Comparison of ENCODE assay signal across 20 cellular contexts in the genomic region with DNA sequence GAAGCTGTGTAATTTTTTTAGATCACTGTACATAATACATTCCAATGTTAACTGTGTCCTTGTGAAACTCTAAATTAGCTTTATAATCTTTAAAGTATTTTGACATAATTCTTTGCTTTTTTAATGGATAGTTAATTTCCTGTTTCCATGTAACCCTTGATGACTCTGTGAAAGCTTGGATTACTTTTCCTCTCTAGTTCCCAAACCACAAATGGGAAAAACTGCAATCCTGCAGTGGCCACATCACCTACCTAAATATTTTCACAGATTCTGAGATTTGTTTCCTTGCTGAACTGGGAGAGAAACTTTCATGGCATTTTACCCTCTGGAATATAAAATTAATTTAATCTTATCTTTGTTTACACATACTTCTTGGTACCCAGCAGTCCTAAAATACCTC.
DNase-seq lines count a peak whose midpoint lies in the region; ATAC-seq, FAIRE-seq and TF ChIP-seq lines count a peak whose summit lies in the region.
"Had no signal": no experiment of that assay in that cellular context is flagged by ENCODE, and none has a peak within 500 bp of the region (broad histone marks: within the 10 kb centered on the region; RNA-seq: fewer than 3 reads in every experiment).

No MANE protein-coding gene starts in this region.

- H3K4me1 Mint-ChIP-seq in memory B cell: peaks cover 32% of the 10 kb centered on the region
- no peaks in the 10 kb centered on the region for H3K4me1 Mint-ChIP-seq in CD4-positive, alpha-beta memory T cell
- H3K4me1 Mint-ChIP-seq: GM23338, H9 had no signal

- H3K27ac ChIP-seq in OCI-LY3 (ENCODE audit: low read length) (peak overlapping the region; percentile 41), pancreas (no peak overlapping the region)
- no peak overlapping the region for H3K27ac ChIP-seq in CD4-positive, alpha-beta memory T cell (ENCODE audit: low read depth, low read length)

- H3K27me3 Mint-ChIP-seq in memory B cell: no peaks in the 10 kb centered on the region
- H3K27me3 Mint-ChIP-seq in CD4-positive, alpha-beta memory T cell: no peaks in the 10 kb centered on the region

- POLR2A ChIA-PET in CD4-positive, alpha-beta memory T cell (lab: Charles Lee; ENCODE audit: partially characterized antibody): no interaction called here

- H3K4me3 ChIP-seq in OCI-LY3 (ENCODE audit: low read length): no peak overlapping the region
- no peak overlapping the region for H3K4me3 ChIP-seq in pancreas
- H3K4me3 ChIP-seq in CD4-positive, alpha-beta memory T cell (ENCODE audit: low read length in 2 of 2): no peak overlapping the region
- H3K4me3 ChIP-seq: GM12878, GM23338 had no signal

- DNase-seq in EH (ENCODE audit: low read depth) (peak; percentile 71), memory B cell (ENCODE audit: low spot score in 2 of 2) (no peak), pancreas (no peak), NCI-H748 (lab: John Stamatoyannopoulos, UW; ENCODE audit: unreplicated experiment) (no peak)
- no peak for DNase-seq in CD4-positive, alpha-beta memory T cell
- DNase-seq: AML-193; C1 segment of cervical spinal cord; Caco-2; CD8-positive, alpha-beta T cell; DMS153; DND-41; EL; GDM1; H9 had no signal

- no peaks in the 10 kb centered on the region for H4K20me1 ChIP-seq in OCI-LY3 (ENCODE audit: insufficient read depth, low read length)

- ATAC-seq in memory B cell (ENCODE audit: low read depth) (no peak), pancreas (no peak)
- ATAC-seq: CD8-positive, alpha-beta T cell; GM12878; GM23338; HCT116 had no signal

- peaks cover 15% of the 10 kb centered on the region for H3K36me3 ChIP-seq in OCI-LY3 (replicated peaks; ENCODE audit: low read depth, low read length)
- no peaks in the 10 kb centered on the region for H3K36me3 ChIP-seq in pancreas
- no peaks in the 10 kb centered on the region for H3K36me3 ChIP-seq in CD4-positive, alpha-beta memory T cell (ENCODE audit: insufficient read depth, low read length)

- peaks cover 13% of the 10 kb centered on the region for H3K36me3 Mint-ChIP-seq in memory B cell
- H3K36me3 Mint-ChIP-seq in CD4-positive, alpha-beta memory T cell: no peaks in the 10 kb centered on the region
- H3K36me3 Mint-ChIP-seq: CD8-positive, alpha-beta T cell had no signal

- no peak for TF ChIP-seq CTCF in OCI-LY3 (IDR thresholded peaks at IDR 0.05; ENCODE audit: low read depth, low read length)
- no peak for TF ChIP-seq CTCF in pancreas (IDR thresholded peaks at IDR 0.05)

- no peak overlapping the region for H3K4me2 ChIP-seq in OCI-LY3 (ENCODE audit: low read length)
- H3K4me2 ChIP-seq: GM23338 had no signal

- peak overlapping the region; percentile 92 for H3K27ac Mint-ChIP-seq in memory B cell
- no peak overlapping the region for H3K27ac Mint-ChIP-seq in CD4-positive, alpha-beta memory T cell
- H3K27ac Mint-ChIP-seq: CD8-positive, alpha-beta T cell; GM23338; H9 had no signal

- H3K9me3 ChIP-seq in OCI-LY3 (ENCODE audit: insufficient read depth, low read length) (no peaks in the 10 kb centered on the region), pancreas (no peaks in the 10 kb centered on the region)
- no peaks in the 10 kb centered on the region for H3K9me3 ChIP-seq in CD4-positive, alpha-beta memory T cell (ENCODE audit: control insufficient read depth in 1 of 2, low read length in 2 of 2)
- H3K9me3 ChIP-seq: Caco-2 had no signal

- H3K4me3 Mint-ChIP-seq in memory B cell: peak overlapping the region; percentile 68
- no peak overlapping the region for H3K4me3 Mint-ChIP-seq in CD4-positive, alpha-beta memory T cell
- H3K4me3 Mint-ChIP-seq: CD8-positive, alpha-beta T cell; GM23338; H9 had no signal

- FAIRE-seq in pancreas (lab: Jason Lieb, UNC): no peak
- FAIRE-seq: A204.1, GM12878, GM19239 had no signal

- CTCF ChIA-PET in CD4-positive, alpha-beta memory T cell (lab: Charles Lee; ENCODE audit: partially characterized antibody): no interaction called here

- peak overlapping the region; percentile 89; the same call in 1 of the 2 replicates for H2AFZ ChIP-seq in OCI-LY3 (ENCODE audit: low read depth, low read length)
- H2AFZ ChIP-seq: GM23338 had no signal

- H3K4me1 ChIP-seq in OCI-LY3 (ENCODE audit: low read length): peaks cover 35% of the 10 kb centered on the region
- no peaks in the 10 kb centered on the region for H3K4me1 ChIP-seq in pancreas
- no peaks in the 10 kb centered on the region for H3K4me1 ChIP-seq in CD4-positive, alpha-beta memory T cell (ENCODE audit: insufficient read depth, low read length)

- no peak overlapping the region; the same call in 1 of the 2 replicates for H3K9ac ChIP-seq in OCI-LY3 (ENCODE audit: low read length)

- peaks cover 1% of the 10 kb centered on the region for H3K9me3 Mint-ChIP-seq in memory B cell
- H3K9me3 Mint-ChIP-seq in CD4-positive, alpha-beta memory T cell: peaks cover 0 to 2% (median 0%) of the 10 kb centered on the region in 8 donors
- H3K9me3 Mint-ChIP-seq: CD8-positive, alpha-beta T cell; GM23338; H9 had no signal

- H3K27me3 ChIP-seq in OCI-LY3 (ENCODE audit: low read depth, low read length): no peaks in the 10 kb centered on the region
- H3K27me3 ChIP-seq in pancreas: no peaks in the 10 kb centered on the region
- no peaks in the 10 kb centered on the region for H3K27me3 ChIP-seq in CD4-positive, alpha-beta memory T cell (ENCODE audit: insufficient read depth, low read length)

- intact Hi-C loops in pancreas (cut with DNase I): no loop called here
- intact Hi-C loops in CD4-positive, alpha-beta memory T cell (cut with micrococcal nuclease): no loop called here

- H3K79me2 ChIP-seq in OCI-LY3 (ENCODE audit: low read length): no peaks in the 10 kb centered on the region
